7 cellular contexts compared by ENCODE assay signal in the genomic region with DNA sequence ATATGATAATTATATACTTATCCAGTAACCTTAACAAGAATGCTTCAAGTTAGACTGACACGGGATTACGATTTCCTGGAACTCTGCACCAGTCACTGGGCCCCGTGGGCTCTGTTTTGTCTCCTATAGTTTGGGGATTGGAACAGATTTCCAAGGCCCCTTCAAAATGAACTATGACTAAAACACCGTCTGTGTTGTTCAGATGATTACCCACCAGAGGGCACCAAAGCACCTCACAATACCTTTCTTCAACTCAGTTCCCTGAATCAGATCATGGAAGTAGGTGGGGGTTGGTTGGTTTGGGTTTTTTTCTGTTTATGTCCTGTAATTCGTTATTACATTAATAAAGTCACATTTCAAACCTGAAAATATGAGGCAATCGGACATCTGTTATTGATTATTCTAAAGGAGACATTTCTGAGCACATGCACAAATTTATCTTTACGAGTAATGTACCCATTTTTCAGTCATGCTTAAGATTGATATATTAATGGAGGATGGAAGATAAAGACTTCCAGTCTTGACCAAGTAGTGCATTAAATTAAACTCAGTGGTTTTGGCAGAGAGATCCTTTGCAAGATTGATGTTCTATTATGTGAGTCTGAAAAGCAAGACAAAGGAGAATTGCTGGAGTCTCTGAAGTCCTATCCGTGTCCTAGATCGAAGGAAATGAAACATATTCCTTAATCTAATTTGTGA.
DNase-seq lines count a peak whose midpoint lies in the region; ATAC-seq and TF ChIP-seq lines count a peak whose summit lies in the region.

No MANE protein-coding gene starts in this region.

- H3K79me2 ChIP-seq in smooth muscle cell (ENCODE audit: low read depth), result no peaks in the 10 kb centered on the region

- peaks cover 2% of the 10 kb centered on the region for H3K4me1 Mint-ChIP-seq in T-helper 17 cell

- H3K9me3 ChIP-seq in T-helper 17 cell (ENCODE audit: control insufficient read depth, low read length, poor library complexity, severe bottlenecking) (no peaks in the 10 kb centered on the region), ascending aorta (no peaks in the 10 kb centered on the region), smooth muscle cell (replicated peaks; ENCODE audit: low read depth) (no peaks in the 10 kb centered on the region)

- WGBS in smooth muscle cell (ENCODE audit: low lambda C conversion rate), result 33% methylated on average over 9 of the region's 9 CpGs

- H3K4me1 ChIP-seq in ascending aorta (peaks cover 0 to under 1% of the 10 kb centered on the region in 2 donors), smooth muscle cell (ENCODE audit: low read depth) (peaks cover 5% of the 10 kb centered on the region)

- no peak overlapping the region for H3K27ac ChIP-seq in ascending aorta
- H3K27ac ChIP-seq in smooth muscle cell (ENCODE audit: low read depth), result no peak overlapping the region

- no peaks in the 10 kb centered on the region for H3F3A ChIP-seq in smooth muscle cell (ENCODE audit: low read depth)

- peak; percentile 66 for ATAC-seq in GM18499 (IDR thresholded peaks at IDR 0.05; ENCODE audit: insufficient read depth, unreplicated experiment)
- ATAC-seq in HG02852 (IDR thresholded peaks at IDR 0.05; ENCODE audit: unreplicated experiment), result peak; percentile 81
- peak; percentile 77 for ATAC-seq in T-helper 17 cell

- peak; percentile 78 to 82 (median 80) for TF ChIP-seq CTCF in ascending aorta (IDR thresholded peaks at IDR 0.05)
- peak; percentile 83 for TF ChIP-seq CTCF in smooth muscle cell (IDR thresholded peaks at IDR 0.05; ENCODE audit: borderline replicate concordance, insufficient read depth, poor library complexity, severe bottlenecking)

- no peaks in the 10 kb centered on the region for H3K36me3 Mint-ChIP-seq in T-helper 17 cell (ENCODE audit: low read depth)

- intact Hi-C loops in ascending aorta (cut with DNase I), result loop anchor here (1.0 to 5.0 kb wide), 2 partner anchors 213 to 236 kb away; no protein-coding TSS in a partner anchor

- no peaks in the 10 kb centered on the region for H3K27me3 ChIP-seq in ascending aorta
- H3K27me3 ChIP-seq in smooth muscle cell (ENCODE audit: low read depth), result no peaks in the 10 kb centered on the region

- no peak overlapping the region for H3K9ac ChIP-seq in smooth muscle cell (ENCODE audit: low read depth)

- no peak overlapping the region for H3K27ac Mint-ChIP-seq in T-helper 17 cell

- H3K4me3 ChIP-seq in ascending aorta, result no peak overlapping the region
- no peak overlapping the region for H3K4me3 ChIP-seq in smooth muscle cell

- no peak overlapping the region for H2AFZ ChIP-seq in smooth muscle cell (ENCODE audit: low read depth)

- no peak overlapping the region for H3K4me3 Mint-ChIP-seq in T-helper 17 cell

- no peaks in the 10 kb centered on the region for H3K36me3 ChIP-seq in ascending aorta
- H3K36me3 ChIP-seq in smooth muscle cell (ENCODE audit: low read depth), result no peaks in the 10 kb centered on the region

- no peak overlapping the region for H3K4me2 ChIP-seq in smooth muscle cell

- peaks cover 14% of the 10 kb centered on the region for H3K27me3 Mint-ChIP-seq in T-helper 17 cell

- H4K20me1 ChIP-seq in smooth muscle cell (ENCODE audit: low read depth), result no peaks in the 10 kb centered on the region

- DNase-seq in NCI-H187 (lab: John Stamatoyannopoulos, UW), result peak; percentile 6 to 33
- DNase-seq in T-helper 17 cell, result peak in 2 of 3 donors; percentile 13 to 30
- peak in 1 of 2 donors; percentile 86 for DNase-seq in ascending aorta (ENCODE audit: low spot score in 2 of 2)
- DNase-seq in hypothalamus (lab: John Stamatoyannopoulos, UW), result peak in 36 of 51 donors; percentile 1 to 81 (median 38)
- DNase-seq in smooth muscle cell (lab: John Stamatoyannopoulos, UW; ENCODE audit: unreplicated experiment), result peak; percentile 4
